10 cellular contexts compared by ENCODE assay signal in the genomic region with DNA sequence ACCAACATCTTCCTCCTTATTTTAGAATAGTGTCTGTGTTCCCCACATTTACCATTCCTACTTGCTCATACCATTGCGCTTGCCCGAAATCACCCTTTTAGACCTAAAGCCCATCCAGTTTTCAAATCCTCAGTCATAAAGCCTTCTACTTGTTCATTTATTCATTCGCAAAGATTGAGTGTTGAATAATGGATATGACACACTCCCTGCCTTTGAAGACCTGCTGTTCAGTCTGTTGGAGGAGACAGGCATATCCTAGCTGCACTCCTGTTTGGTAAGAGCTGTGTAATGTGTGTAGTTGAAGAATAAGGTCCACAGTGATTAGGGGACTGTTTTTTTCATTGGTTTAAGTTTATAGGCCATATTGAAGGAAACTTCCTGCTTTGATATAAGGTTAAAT. TPM values are rescaled to one million over a fixed set of nuclear protein-coding genes. Genes with fewer than 3 reads are reported as not detected.
A peak's percentile ranks its signal among the peaks of the same experiment; 100 is the strongest.
DNase-seq lines count a peak whose midpoint lies in the region; ATAC-seq, FAIRE-seq and TF ChIP-seq lines count a peak whose summit lies in the region.
"Had no signal": no experiment of that assay in that cellular context is flagged by ENCODE, and none has a peak within 500 bp of the region (broad histone marks: within the 10 kb centered on the region; RNA-seq: fewer than 3 reads in every experiment).

No MANE protein-coding gene starts in this region.

- H3K36me3 ChIP-seq in MG63 (no peaks in the 10 kb centered on the region; the same call in 1 of the 2 replicates), right atrium auricular region (no peaks in the 10 kb centered on the region)

- peak overlapping the region; percentile 90 for H3K4me3 Mint-ChIP-seq in T-helper 1 cell treated with Interleukin-12 subunit alpha and Interleukin-12 subunit beta and Interleukin-4 antibody, amounts not matched to agents 30 μg/mL and 1 μg/mL, for 36 hours
- H3K4me3 Mint-ChIP-seq in chondrocyte (ENCODE audit: unreplicated experiment) (peak overlapping the region; percentile 88), neural crest cell (peak overlapping the region; percentile 98)

- FAIRE-seq in urothelium cell line (lab: Jason Lieb, UNC) = no peak

- no peak for DNase-seq in T-helper 1 cell
- no peak for DNase-seq in MG63
- no peak for DNase-seq in chondrocyte (ENCODE audit: low spot score)
- DNase-seq in neural crest cell (ENCODE audit: low read depth, low spot score) = no peak
- DNase-seq in urothelium cell line (ENCODE audit: low spot score) = no peak
- no peak for DNase-seq in right atrium auricular region (ENCODE audit: low spot score)
- DNase-seq: ACHN, NCI-H82 had no signal

- H3K27ac ChIP-seq in right atrium auricular region = no peak overlapping the region

- peaks cover 4% of the 10 kb centered on the region for H3K27me3 Mint-ChIP-seq in T-helper 1 cell treated with Interleukin-12 subunit alpha and Interleukin-12 subunit beta and Interleukin-4 antibody, amounts not matched to agents 30 μg/mL and 1 μg/mL, for 36 hours (ENCODE audit: low read depth)
- H3K27me3 Mint-ChIP-seq in chondrocyte (ENCODE audit: low read depth) (no peaks in the 10 kb centered on the region), neural crest cell (ENCODE audit: low read depth) (no peaks in the 10 kb centered on the region)

- no peak overlapping the region for H3K27ac Mint-ChIP-seq in T-helper 1 cell treated with Interleukin-12 subunit alpha and Interleukin-12 subunit beta and Interleukin-4 antibody, amounts not matched to agents 30 μg/mL and 1 μg/mL, for 36 hours
- H3K27ac Mint-ChIP-seq in chondrocyte (ENCODE audit: unreplicated experiment) (peak overlapping the region; percentile 60), neural crest cell (ENCODE audit: unreplicated experiment) (no peak overlapping the region)

- TF ChIP-seq CTCF in chondrocyte (IDR thresholded peaks at IDR 0.05) (no peak), neural crest cell (conservative IDR thresholded peaks at IDR 0.05) (no peak), right atrium auricular region (IDR thresholded peaks at IDR 0.05) (no peak)

- no peak for ATAC-seq in GM18867 (IDR thresholded peaks at IDR 0.05; ENCODE audit: unreplicated experiment)

- H3K4me3 ChIP-seq in MG63 = peak overlapping the region; percentile 11; the same call in 1 of the 2 replicates
- H3K4me3 ChIP-seq in right atrium auricular region = no peak overlapping the region

- peaks cover 33% of the 10 kb centered on the region for H3K4me1 Mint-ChIP-seq in T-helper 1 cell treated with Interleukin-12 subunit alpha and Interleukin-12 subunit beta and Interleukin-4 antibody, amounts not matched to agents 30 μg/mL and 1 μg/mL, for 36 hours (ENCODE audit: low read depth)
- H3K4me1 Mint-ChIP-seq in chondrocyte (ENCODE audit: low read depth) (peaks cover 30% of the 10 kb centered on the region), neural crest cell (peaks cover 32% of the 10 kb centered on the region)

- H3K4me1 ChIP-seq in right atrium auricular region = peaks cover 0 to 18% of the 10 kb centered on the region in 2 donors

- H3K9me3 ChIP-seq in MG63 = no peaks in the 10 kb centered on the region
- no peaks in the 10 kb centered on the region for H3K9me3 ChIP-seq in right atrium auricular region

- H3K27me3 ChIP-seq in MG63 (no peaks in the 10 kb centered on the region), right atrium auricular region (no peaks in the 10 kb centered on the region)

- H3K36me3 Mint-ChIP-seq in T-helper 1 cell treated with Interleukin-12 subunit alpha and Interleukin-12 subunit beta and Interleukin-4 antibody, amounts not matched to agents 30 μg/mL and 1 μg/mL, for 36 hours (ENCODE audit: low read depth) = peaks cover 11% of the 10 kb centered on the region
- H3K36me3 Mint-ChIP-seq in chondrocyte (ENCODE audit: low read depth) (peaks cover 4% of the 10 kb centered on the region), neural crest cell (ENCODE audit: low read depth) (peaks cover 9% of the 10 kb centered on the region)

- no peaks in the 10 kb centered on the region for H3K9me3 Mint-ChIP-seq in T-helper 1 cell treated with Interleukin-12 subunit alpha and Interleukin-12 subunit beta and Interleukin-4 antibody, amounts not matched to agents 30 μg/mL and 1 μg/mL, for 36 hours
- H3K9me3 Mint-ChIP-seq in chondrocyte (ENCODE audit: low read depth) = no peaks in the 10 kb centered on the region
- no peaks in the 10 kb centered on the region for H3K9me3 Mint-ChIP-seq in neural crest cell

RNA-seq across cellular contexts. Expression of a gene that starts 1.7 kb away (rescaled TPM):
- total RNA-seq in MG63 (2014; rRNA removed; shearing (Covaris generic); ENCODE audit: low replicate concordance) = 14.1 and 17.9 TPM in 2 replicates
- total RNA-seq in chondrocyte (43.6 to 58.0 TPM (median 49.1 TPM) in 3 replicates), neural crest cell (51.7 and 53.6 TPM in 2 replicates), right atrium auricular region (10 to 100 TPM; 11.2 to 13.8 TPM)
